Comparison of ENCODE assay signal across 14 cellular contexts in the genomic region with DNA sequence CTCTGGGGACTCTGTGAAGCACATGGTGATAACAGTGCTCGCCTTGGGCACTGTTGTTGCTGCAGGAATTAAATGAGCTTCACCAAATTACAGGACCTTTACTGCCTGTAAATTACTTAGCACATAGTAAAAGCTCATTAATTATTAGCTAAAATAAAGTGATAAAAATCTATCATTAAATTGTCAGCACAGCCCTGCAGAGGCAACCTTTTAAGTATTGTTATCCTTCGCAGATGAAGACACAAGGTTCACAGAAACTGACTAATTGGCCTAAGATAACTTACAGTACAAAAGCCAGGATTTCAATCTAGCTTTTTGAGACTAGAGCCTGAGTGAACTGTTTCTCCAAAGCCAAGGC.
DNase-seq lines count a peak whose midpoint lies in the region; ATAC-seq and TF ChIP-seq lines count a peak whose summit lies in the region.
"Had no signal": no experiment of that assay in that cellular context is flagged by ENCODE, and none has a peak within 500 bp of the region (broad histone marks: within the 10 kb centered on the region; RNA-seq: fewer than 3 reads in every experiment).

No MANE protein-coding gene starts in this region.

- H3K4me1 Mint-ChIP-seq in CD4-positive, alpha-beta T cell (ENCODE audit: low read depth) = peaks cover 73% of the 10 kb centered on the region
- H3K4me1 Mint-ChIP-seq in activated naive CD8-positive, alpha-beta T cell (ENCODE audit: low read depth) = peaks cover 70% of the 10 kb centered on the region
- peaks cover 67 to 76% of the 10 kb centered on the region in 2 donors for H3K4me1 Mint-ChIP-seq in natural killer cell

- H4K91ac ChIP-seq in mesenchymal stem cell (ENCODE audit: low read length) = no peak overlapping the region

- no peak overlapping the region for H2BK15ac ChIP-seq in mesenchymal stem cell (ENCODE audit: low read depth, poor library complexity, severe bottlenecking)

- H2BK120ac ChIP-seq in mesenchymal stem cell (ENCODE audit: low read depth, low read length) = no peak overlapping the region

- no peak overlapping the region for H2AFZ ChIP-seq in mesenchymal stem cell (ENCODE audit: low read depth, low read length)

- H4K8ac ChIP-seq in mesenchymal stem cell (ENCODE audit: low read length) = no peak overlapping the region

- intact Hi-C loops in CD4-positive, alpha-beta T cell (cut with DNase I, micrococcal nuclease) = loop anchor here (1.0 to 5.0 kb wide), 7 partner anchors 13 to 177 kb away; a partner anchor contains a TSS
- intact Hi-C loops in natural killer cell (cut with micrococcal nuclease) = no loop called here

- H3K9me3 Mint-ChIP-seq in CD4-positive, alpha-beta T cell = no peaks in the 10 kb centered on the region
- no peaks in the 10 kb centered on the region for H3K9me3 Mint-ChIP-seq in activated naive CD8-positive, alpha-beta T cell (ENCODE audit: low read depth)
- H3K9me3 Mint-ChIP-seq in natural killer cell = no peaks in the 10 kb centered on the region

- DNase-seq in CD4-positive, alpha-beta T cell = no peak
- DNase-seq in GM12865 (ENCODE audit: low read depth) (peak; percentile 16), natural killer cell (no peak), mesenchymal stem cell (no peak), COR-L47 (lab: John Stamatoyannopoulos, UW) (no peak), AML-193 (lab: John Stamatoyannopoulos, UW) (no peak)
- DNase-seq: anterior cingulate cortex, hypothalamus, NCI-H1436, NCI-H524 had no signal

- no peak overlapping the region for H3K23ac ChIP-seq in mesenchymal stem cell (ENCODE audit: low read length in 2 of 2)

- H3K14ac ChIP-seq in mesenchymal stem cell (ENCODE audit: low read length in 2 of 2) = no peak overlapping the region

- H3K27ac ChIP-seq in CD4-positive, alpha-beta T cell (ENCODE audit: low read depth, low read length) = peak overlapping the region; percentile 87
- no peak overlapping the region for H3K27ac ChIP-seq in mesenchymal stem cell (ENCODE audit: low read length, poor library complexity, severe bottlenecking)

- no peak for TF ChIP-seq CTCF in CD4-positive, alpha-beta T cell (IDR thresholded peaks at IDR 0.05)
- no peak for TF ChIP-seq CTCF in GM12865 (IDR thresholded peaks at IDR 0.05; ENCODE audit: insufficient read depth, low read depth, low read length, missing control alignments)
- TF ChIP-seq CTCF in natural killer cell (IDR thresholded peaks at IDR 0.05) = no peak

- no peaks in the 10 kb centered on the region for H3K27me3 ChIP-seq in CD4-positive, alpha-beta T cell (ENCODE audit: control insufficient read depth, insufficient read depth, low read length)
- H3K27me3 ChIP-seq in mesenchymal stem cell (ENCODE audit: control insufficient read depth in 1 of 2, insufficient read depth in 1 of 2, low read length in 2 of 2) = no peaks in the 10 kb centered on the region

- H3K4me3 Mint-ChIP-seq in CD4-positive, alpha-beta T cell = peak overlapping the region; percentile 89
- peak overlapping the region; percentile 88 for H3K4me3 Mint-ChIP-seq in activated naive CD8-positive, alpha-beta T cell
- H3K4me3 Mint-ChIP-seq in natural killer cell = peak overlapping the region; percentile 70

- H3K9ac ChIP-seq in mesenchymal stem cell (ENCODE audit: low read length) = no peak overlapping the region

- no peak overlapping the region for H2BK5ac ChIP-seq in mesenchymal stem cell (ENCODE audit: low read depth, low read length, poor library complexity, severe bottlenecking)

- peaks cover 26% of the 10 kb centered on the region for H3K79me1 ChIP-seq in mesenchymal stem cell (replicated peaks; ENCODE audit: low read length, poor library complexity, severe bottlenecking)

- H2BK12ac ChIP-seq in mesenchymal stem cell (ENCODE audit: low read length in 2 of 2) = no peak overlapping the region

- H3K4me1 ChIP-seq in mesenchymal stem cell (ENCODE audit: control insufficient read depth, insufficient read depth, low read depth, low read length) = peaks cover 5% of the 10 kb centered on the region

- peak overlapping the region; percentile 98 for H3K27ac Mint-ChIP-seq in CD4-positive, alpha-beta T cell
- H3K27ac Mint-ChIP-seq in activated naive CD8-positive, alpha-beta T cell = peak overlapping the region; percentile 94
- H3K27ac Mint-ChIP-seq in natural killer cell = peak overlapping the region; percentile 88 to 93

- no peak for ATAC-seq in CD4-positive, alpha-beta T cell (ENCODE audit: poor library complexity)
- ATAC-seq in natural killer cell = no peak
- no peak for ATAC-seq in GM21423 (IDR thresholded peaks at IDR 0.05; ENCODE audit: unreplicated experiment)
- ATAC-seq: HCT116, left lobe of liver had no signal

- H3K18ac ChIP-seq in mesenchymal stem cell (ENCODE audit: low read depth in 1 of 2, low read length in 2 of 2) = no peak overlapping the region

- no peak overlapping the region for H3K4me2 ChIP-seq in mesenchymal stem cell (ENCODE audit: low read length, poor library complexity, severe bottlenecking)

- H3K4me3 ChIP-seq in GM12865 (ENCODE audit: low read depth, low read length) (peak overlapping the region; percentile 66), mesenchymal stem cell (ENCODE audit: insufficient read depth in 1 of 2, low read depth in 1 of 2, low read length in 2 of 2) (no peak overlapping the region)

- POLR2A ChIA-PET in CD4-positive, alpha-beta T cell (lab: Charles Lee) = interaction anchor here (0.8 to 8.7 kb wide), 18 partner anchors 10 to 253 kb away, joined by 3 to 180 read pairs (median 16); a partner anchor contains a TSS

- CTCF ChIA-PET in CD4-positive, alpha-beta T cell (lab: Charles Lee) = interaction anchor here (1.1 to 3.0 kb wide), 5 partner anchors 11 to 177 kb away, joined by 4 to 17 read pairs (median 6); a partner anchor contains a TSS

- H3K36me3 ChIP-seq in mesenchymal stem cell (ENCODE audit: control insufficient read depth in 1 of 2, insufficient read depth in 2 of 2, low read depth in 1 of 2, low read length in 2 of 2) = no peaks in the 10 kb centered on the region

- no peaks in the 10 kb centered on the region for H3K27me3 Mint-ChIP-seq in CD4-positive, alpha-beta T cell
- H3K27me3 Mint-ChIP-seq in activated naive CD8-positive, alpha-beta T cell = no peaks in the 10 kb centered on the region
- no peaks in the 10 kb centered on the region for H3K27me3 Mint-ChIP-seq in natural killer cell (ENCODE audit: low read depth in 2 of 2)

- H2AK5ac ChIP-seq in mesenchymal stem cell (ENCODE audit: low read length, severe bottlenecking) = no peak overlapping the region

- H3K9me3 ChIP-seq in CD4-positive, alpha-beta T cell (ENCODE audit: control insufficient read depth, low read length) = no peaks in the 10 kb centered on the region
- no peaks in the 10 kb centered on the region for H3K9me3 ChIP-seq in mesenchymal stem cell (ENCODE audit: control insufficient read depth, low read length)

- WGBS in mesenchymal stem cell = 100% methylated on average over 1 of the region's 2 CpGs

- H3K36me3 Mint-ChIP-seq in CD4-positive, alpha-beta T cell (ENCODE audit: low read depth) = peaks cover 38% of the 10 kb centered on the region
- H3K36me3 Mint-ChIP-seq in activated naive CD8-positive, alpha-beta T cell = peaks cover 16% of the 10 kb centered on the region
- H3K36me3 Mint-ChIP-seq in natural killer cell = no peaks in the 10 kb centered on the region

- H3K4ac ChIP-seq in mesenchymal stem cell (ENCODE audit: low read depth in 1 of 2, low read length in 2 of 2) = no peak overlapping the region
